1 cellular context compared by ENCODE assay signal in the genomic region with DNA sequence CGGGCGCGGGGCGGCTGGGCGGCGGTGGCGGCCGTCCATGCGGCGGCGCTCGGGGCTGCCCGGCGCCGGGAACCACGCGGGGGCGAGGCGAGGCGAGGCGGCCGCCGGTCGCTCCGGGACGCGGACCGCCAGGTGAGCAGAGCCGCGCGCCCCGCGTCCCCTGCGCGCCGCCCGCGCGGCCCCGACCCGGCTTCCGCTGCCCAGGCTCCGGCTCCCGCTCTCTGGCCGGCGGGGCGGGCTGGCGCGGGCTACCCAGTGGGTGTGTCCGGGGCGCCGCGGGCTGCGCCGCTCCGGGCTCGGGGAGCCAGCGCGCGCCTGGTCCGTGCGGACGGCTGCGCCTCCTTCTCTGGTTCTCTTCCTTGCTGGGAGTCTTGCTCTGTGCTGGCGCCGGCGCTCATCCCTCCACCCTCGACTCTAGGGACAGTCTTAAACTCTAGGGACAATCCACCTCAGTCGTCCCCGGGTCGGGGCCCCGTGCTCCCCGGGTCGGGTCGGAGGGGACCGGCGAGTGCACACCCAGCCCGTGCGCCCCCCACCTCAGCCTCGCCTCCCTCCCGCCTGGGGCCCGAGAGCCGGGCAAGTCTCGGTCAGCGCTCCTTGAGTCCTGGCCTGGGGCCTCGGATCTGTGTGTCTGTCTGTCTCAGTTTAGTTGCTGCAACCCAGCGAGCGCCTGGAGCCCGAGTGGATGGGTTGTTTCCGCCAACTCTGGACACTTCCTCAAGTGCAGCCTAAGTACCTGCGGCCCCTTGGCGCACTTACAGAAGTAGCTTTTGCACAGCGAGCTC.
TF ChIP-seq lines count a peak whose summit lies in the region.

No MANE protein-coding gene starts in this region.

TF ChIP-seq in K562, 482 proteins besides CTCF, POLR2A, EP300 and RAD21 (continued from another document):
- TF ChIP-seq, protein P1, sequence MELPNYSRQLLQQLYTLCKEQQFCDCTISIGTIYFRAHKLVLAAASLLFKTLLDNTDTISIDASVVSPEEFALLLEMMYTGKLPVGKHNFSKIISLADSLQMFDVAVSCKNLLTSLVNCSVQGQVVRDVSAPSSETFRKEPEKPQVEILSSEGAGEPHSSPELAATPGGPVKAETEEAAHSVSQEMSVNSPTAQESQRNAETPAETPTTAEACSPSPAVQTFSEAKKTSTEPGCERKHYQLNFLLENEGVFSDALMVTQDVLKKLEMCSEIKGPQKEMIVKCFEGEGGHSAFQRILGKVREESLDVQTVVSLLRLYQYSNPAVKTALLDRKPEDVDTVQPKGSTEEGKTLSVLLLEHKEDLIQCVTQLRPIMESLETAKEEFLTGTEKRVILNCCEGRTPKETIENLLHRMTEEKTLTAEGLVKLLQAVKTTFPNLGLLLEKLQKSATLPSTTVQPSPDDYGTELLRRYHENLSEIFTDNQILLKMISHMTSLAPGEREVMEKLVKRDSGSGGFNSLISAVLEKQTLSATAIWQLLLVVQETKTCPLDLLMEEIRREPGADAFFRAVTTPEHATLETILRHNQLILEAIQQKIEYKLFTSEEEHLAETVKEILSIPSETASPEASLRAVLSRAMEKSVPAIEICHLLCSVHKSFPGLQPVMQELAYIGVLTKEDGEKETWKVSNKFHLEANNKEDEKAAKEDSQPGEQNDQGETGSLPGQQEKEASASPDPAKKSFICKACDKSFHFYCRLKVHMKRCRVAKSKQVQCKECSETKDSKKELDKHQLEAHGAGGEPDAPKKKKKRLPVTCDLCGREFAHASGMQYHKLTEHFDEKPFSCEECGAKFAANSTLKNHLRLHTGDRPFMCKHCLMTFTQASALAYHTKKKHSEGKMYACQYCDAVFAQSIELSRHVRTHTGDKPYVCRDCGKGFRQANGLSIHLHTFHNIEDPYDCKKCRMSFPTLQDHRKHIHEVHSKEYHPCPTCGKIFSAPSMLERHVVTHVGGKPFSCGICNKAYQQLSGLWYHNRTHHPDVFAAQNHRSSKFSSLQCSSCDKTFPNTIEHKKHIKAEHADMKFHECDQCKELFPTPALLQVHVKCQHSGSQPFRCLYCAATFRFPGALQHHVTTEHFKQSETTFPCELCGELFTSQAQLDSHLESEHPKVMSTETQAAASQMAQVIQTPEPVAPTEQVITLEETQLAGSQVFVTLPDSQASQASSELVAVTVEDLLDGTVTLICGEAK (IDR thresholded peaks at IDR 0.05) = no peak
- TF ChIP-seq, protein P1 (CRISPR knock-in tag; IDR thresholded peaks at IDR 0.05) = no peak
- TF ChIP-seq USF1 (CRISPR knock-in tag; IDR thresholded peaks at IDR 0.05) (no peak), HCFC1 (IDR thresholded peaks at IDR 0.05; ENCODE audit: low read depth, low read length) (no peak), ZMIZ1 (IDR thresholded peaks at IDR 0.05; ENCODE audit: low read depth in 2 of 2, low read length in 2 of 2) (no peak), EWSR1 (IDR thresholded peaks at IDR 0.05; ENCODE audit: borderline replicate concordance, low read depth, partially characterized antibody) (no peak), SIN3A (IDR thresholded peaks at IDR 0.05; ENCODE audit: borderline replicate concordance in 2 of 2, control insufficient read depth in 1 of 2, low read depth in 2 of 2, low read length in 2 of 2) (no peak), GATAD2A (IDR thresholded peaks at IDR 0.05) (no peak), ATF7 (IDR thresholded peaks at IDR 0.05) (no peak), E2F6 (IDR thresholded peaks at IDR 0.05; ENCODE audit: borderline replicate concordance in 1 of 2, extremely low read depth in 1 of 2, insufficient read depth in 1 of 2, insufficient read length in 1 of 2, low read depth in 1 of 2, low read length in 1 of 2, poor library complexity in 1 of 2, severe bottlenecking in 1 of 2) (peak; percentile 40 to 78), GTF2E2 (tag; IDR thresholded peaks at IDR 0.05) (no peak), SRF (CRISPR knock-in tag; IDR thresholded peaks at IDR 0.05) (no peak), CTBP1 (IDR thresholded peaks at IDR 0.05; ENCODE audit: borderline replicate concordance) (0 out of 2 replicates have a peak, but pooled peaks have one; percentile 9), ASH1L (IDR thresholded peaks at IDR 0.05; ENCODE audit: borderline replicate concordance, low read depth, partially characterized antibody) (no peak), HNRNPLL (IDR thresholded peaks at IDR 0.05; ENCODE audit: low read depth, low read length, poor library complexity, severe bottlenecking) (no peak), GATA2 (CRISPR knock-in tag; IDR thresholded peaks at IDR 0.05) (no peak)
- TF ChIP-seq, protein P2, sequence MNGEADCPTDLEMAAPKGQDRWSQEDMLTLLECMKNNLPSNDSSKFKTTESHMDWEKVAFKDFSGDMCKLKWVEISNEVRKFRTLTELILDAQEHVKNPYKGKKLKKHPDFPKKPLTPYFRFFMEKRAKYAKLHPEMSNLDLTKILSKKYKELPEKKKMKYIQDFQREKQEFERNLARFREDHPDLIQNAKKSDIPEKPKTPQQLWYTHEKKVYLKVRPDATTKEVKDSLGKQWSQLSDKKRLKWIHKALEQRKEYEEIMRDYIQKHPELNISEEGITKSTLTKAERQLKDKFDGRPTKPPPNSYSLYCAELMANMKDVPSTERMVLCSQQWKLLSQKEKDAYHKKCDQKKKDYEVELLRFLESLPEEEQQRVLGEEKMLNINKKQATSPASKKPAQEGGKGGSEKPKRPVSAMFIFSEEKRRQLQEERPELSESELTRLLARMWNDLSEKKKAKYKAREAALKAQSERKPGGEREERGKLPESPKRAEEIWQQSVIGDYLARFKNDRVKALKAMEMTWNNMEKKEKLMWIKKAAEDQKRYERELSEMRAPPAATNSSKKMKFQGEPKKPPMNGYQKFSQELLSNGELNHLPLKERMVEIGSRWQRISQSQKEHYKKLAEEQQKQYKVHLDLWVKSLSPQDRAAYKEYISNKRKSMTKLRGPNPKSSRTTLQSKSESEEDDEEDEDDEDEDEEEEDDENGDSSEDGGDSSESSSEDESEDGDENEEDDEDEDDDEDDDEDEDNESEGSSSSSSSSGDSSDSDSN (IDR thresholded peaks at IDR 0.05; ENCODE audit: borderline replicate concordance in 1 of 2, low read depth in 2 of 2, low read length in 2 of 2) = 0 out of 4 replicates have a peak, but pooled peaks of 1 of the 2 experiments have one; percentile 11
- TF ChIP-seq, protein P3, sequence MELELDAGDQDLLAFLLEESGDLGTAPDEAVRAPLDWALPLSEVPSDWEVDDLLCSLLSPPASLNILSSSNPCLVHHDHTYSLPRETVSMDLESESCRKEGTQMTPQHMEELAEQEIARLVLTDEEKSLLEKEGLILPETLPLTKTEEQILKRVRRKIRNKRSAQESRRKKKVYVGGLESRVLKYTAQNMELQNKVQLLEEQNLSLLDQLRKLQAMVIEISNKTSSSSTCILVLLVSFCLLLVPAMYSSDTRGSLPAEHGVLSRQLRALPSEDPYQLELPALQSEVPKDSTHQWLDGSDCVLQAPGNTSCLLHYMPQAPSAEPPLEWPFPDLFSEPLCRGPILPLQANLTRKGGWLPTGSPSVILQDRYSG (tag; conservative IDR thresholded peaks at IDR 0.05; ENCODE audit: low read depth) = no peak
